Comparison of ENCODE assay signal across 1 cellular context in the genomic region with DNA sequence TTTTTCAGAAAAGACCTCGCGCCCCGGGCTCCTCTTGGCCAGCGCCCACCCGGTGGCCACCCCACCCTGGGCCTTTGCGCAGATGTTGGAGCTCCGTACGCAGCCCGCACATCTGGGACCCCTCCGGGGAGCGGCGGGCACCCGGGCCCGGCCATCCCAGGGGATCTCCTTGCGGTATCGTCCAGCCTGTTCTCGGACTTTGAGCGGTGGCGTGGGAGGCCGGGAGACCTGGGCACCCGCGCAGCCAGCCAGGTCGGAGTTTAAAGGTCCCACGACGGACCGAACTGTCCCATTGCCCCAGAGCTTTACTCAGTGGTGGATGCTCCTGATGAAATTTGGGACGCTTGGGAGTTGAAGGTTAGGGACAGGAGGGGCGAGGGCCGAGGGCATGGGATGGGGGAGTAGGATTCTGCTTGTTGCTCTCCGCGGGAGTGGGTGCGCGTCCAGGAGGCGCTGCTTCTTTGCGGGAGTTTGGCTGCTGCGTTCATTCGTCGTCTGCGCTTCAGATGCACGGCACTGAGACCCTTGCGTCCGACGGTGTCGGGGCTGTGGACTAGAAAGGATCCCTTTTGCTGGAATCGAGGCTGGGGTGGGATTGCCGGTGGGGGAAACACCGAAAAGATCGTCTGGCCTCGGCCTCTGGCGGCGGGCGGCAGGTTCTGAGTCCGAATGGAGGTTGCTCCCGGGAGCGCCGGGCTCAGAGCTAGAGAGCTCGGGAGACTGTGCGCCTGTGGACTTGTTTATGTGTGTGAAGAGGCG.
TF ChIP-seq lines count a peak whose summit lies in the region.

No MANE protein-coding gene starts in this region.

TF ChIP-seq in GM23338, 12 proteins besides CTCF, POLR2A, EP300 and RAD21 (continued from another document):
- TF ChIP-seq ZNF462 (CRISPR knock-in tag; IDR thresholded peaks at IDR 0.05) = no peak
